In genomic region chr10:36621346-36621745, GRCh38 we compare ENCODE assay signal across 22 cellular contexts.
DNase-seq lines count a peak whose midpoint lies in the region; ATAC-seq and TF ChIP-seq lines count a peak whose summit lies in the region.
"Had no signal": no experiment of that assay in that cellular context is flagged by ENCODE, and none has a peak within 500 bp of the region (broad histone marks: within the 10 kb centered on the region; RNA-seq: fewer than 3 reads in every experiment).

No MANE protein-coding gene starts in this region.

- DNase-seq in Daoy (ENCODE audit: low read depth): peak; percentile 12
- peak; percentile 31 for DNase-seq in RKO (ENCODE audit: low spot score)
- peak; percentile 23 for DNase-seq in epithelial cell of esophagus (ENCODE audit: low read depth)
- DNase-seq in kidney tubule cell (ENCODE audit: low spot score): peak; percentile 85
- no peak for DNase-seq in posterior cingulate gyrus
- no peak for DNase-seq in NCI-H2196 (lab: John Stamatoyannopoulos, UW; ENCODE audit: unreplicated experiment)
- DNase-seq: activated CD4-positive, alpha-beta T cell treated with anti-CD3 and anti-CD28 coated beads, Interleukin-2, amount 50 U/mL, for 48 hours; activated naive CD4-positive, alpha-beta T cell treated with anti-CD3 and anti-CD28 coated beads, Interleukin-2, amount 50 U/mL, for 16 hours; aorta; dorsolateral prefrontal cortex; mesendoderm; NCI-H1092 treated with DMSO at 0.1 percent for 48 hours; NCI-H187; NCI-H526; NK-92 treated with Interleukin-12 subunit alpha and Interleukin-12 subunit beta, amount 100 ng/mL, for 24 hours; psoas muscle; SJCRH30; stimulated activated naive CD4-positive, alpha-beta T cell treated with Interleukin-2 at 50 U/mL for 16 hours; testis had no signal

- no peak for TF ChIP-seq CTCF in epithelial cell of esophagus (IDR thresholded peaks at IDR 0.05; ENCODE audit: insufficient read depth, low read depth, low read length, missing control alignments)

- intact Hi-C loops in posterior cingulate gyrus (cut with DNase I): no loop called here

- no peak overlapping the region for H3K4me3 ChIP-seq in epithelial cell of esophagus (ENCODE audit: low read length)
- H3K4me3 ChIP-seq: dorsolateral prefrontal cortex, psoas muscle, SJCRH30, testis had no signal

- ATAC-seq in GM18498 (IDR thresholded peaks at IDR 0.05; ENCODE audit: unreplicated experiment): no peak
- ATAC-seq in HG03196 (IDR thresholded peaks at IDR 0.05; ENCODE audit: unreplicated experiment): no peak
- ATAC-seq: left lobe of liver, psoas muscle had no signal

Comparison
In these comparisons a context has a peak if more than half of its experiments do, and no peak if none do; other contexts are left out.
1. DNase-seq: peak in Daoy (single experiment), RKO (single experiment), epithelial cell of esophagus (single experiment) and kidney tubule cell (single experiment); none in posterior cingulate gyrus (0 of 10) and NCI-H2196 (single experiment).